Comparison of ENCODE assay signal across 16 cellular contexts in genomic region chr4:97670703-97671269, GRCh38.
DNase-seq lines count a peak whose midpoint lies in the region; ATAC-seq and TF ChIP-seq lines count a peak whose summit lies in the region.
"Had no signal": no experiment of that assay in that cellular context is flagged by ENCODE, and none has a peak within 500 bp of the region (broad histone marks: within the 10 kb centered on the region; RNA-seq: fewer than 3 reads in every experiment).

No MANE protein-coding gene starts in this region.

- no peak overlapping the region for H3K27ac ChIP-seq in ascending aorta
- H3K27ac ChIP-seq: GM23248 had no signal

- no peaks in the 10 kb centered on the region for H3K4me1 ChIP-seq in ascending aorta

- DNase-seq in NCI-H748 (lab: John Stamatoyannopoulos, UW; ENCODE audit: unreplicated experiment) (peak; percentile 55), NCI-H748 treated with DMSO at 0.1 percent for 48 hours (lab: John Stamatoyannopoulos, UW) (no peak), NCI-H2227 (lab: John Stamatoyannopoulos, UW; ENCODE audit: unreplicated experiment) (peak; percentile 86), head of caudate nucleus (peak in 25 of 42 donors; percentile 4 to 85 (median 35)), putamen (ENCODE audit: low spot score) (peak; percentile 64), ascending aorta (ENCODE audit: low spot score in 2 of 2) (no peak)
- DNase-seq: 8988T; ACHN; C1 segment of cervical spinal cord; CD4-positive, alpha-beta T cell; DMS79; GM23248 had no signal

- no peak overlapping the region for H3K4me3 ChIP-seq in ascending aorta
- H3K4me3 ChIP-seq: GM12878, GM23248 had no signal

- H3K27me3 ChIP-seq in ascending aorta = no peaks in the 10 kb centered on the region

- no peaks in the 10 kb centered on the region for H3K9me3 ChIP-seq in ascending aorta

- intact Hi-C loops in head of caudate nucleus (cut with DNase I) = no loop called here
- intact Hi-C loops in ascending aorta (cut with DNase I) = no loop called here

- H3K36me3 ChIP-seq in ascending aorta = no peaks in the 10 kb centered on the region

- ATAC-seq in HG03521 (IDR thresholded peaks at IDR 0.05; ENCODE audit: unreplicated experiment) (no peak), HG02870 (IDR thresholded peaks at IDR 0.05; ENCODE audit: unreplicated experiment) (no peak)
- ATAC-seq: GM12878, HepG2 had no signal

- no peak for TF ChIP-seq CTCF in ascending aorta (IDR thresholded peaks at IDR 0.05)

Comparison
In these comparisons a context has a peak if more than half of its experiments do, and no peak if none do; other contexts are left out.
1. DNase-seq: peak in NCI-H748 (single experiment), NCI-H2227 (single experiment), head of caudate nucleus (25 of 42) and putamen (single experiment); none in NCI-H748 treated with DMSO at 0.1 percent for 48 hours (single experiment) and ascending aorta (0 of 2).